Comparison of ENCODE assay signal across 1 cellular context in genomic region chr17:62478424-62478975, GRCh38.
TF ChIP-seq lines count a peak whose summit lies in the region.

Gene TLK2 (plus strand): TSS chr17:62478825. CDS start chr17:62481126, 2,301 bp downstream.

TF ChIP-seq in HepG2, 621 proteins besides CTCF, POLR2A, EP300 and RAD21 (continued from another document and continues in another):
- TF ChIP-seq PHF8 (CRISPR knock-in tag; IDR thresholded peaks at IDR 0.05) (peak; percentile 60; the same call in 1 of the 2 replicates), ZXDC (CRISPR knock-in tag; IDR thresholded peaks at IDR 0.05) (peak; percentile 85), ZBTB43 (CRISPR knock-in tag; conservative IDR thresholded peaks at IDR 0.05) (peak; percentile 40; the same call in 1 of the 2 replicates), ZFY (CRISPR knock-in tag; IDR thresholded peaks at IDR 0.05) (peak; percentile 79), ZNF687 (CRISPR knock-in tag; IDR thresholded peaks at IDR 0.05) (peak; percentile 40; the same call in 1 of the 2 replicates), ZNF639 (CRISPR knock-in tag; conservative IDR thresholded peaks at IDR 0.05) (peak; percentile 78), ZNF766 (CRISPR knock-in tag; IDR thresholded peaks at IDR 0.05; ENCODE audit: borderline replicate concordance) (0 out of 2 replicates have a peak, but pooled peaks have one; percentile 29), ZNF331 (CRISPR knock-in tag; IDR thresholded peaks at IDR 0.05) (0 out of 2 replicates have a peak, but pooled peaks have one; percentile 22), SALL1 (CRISPR knock-in tag; IDR thresholded peaks at IDR 0.05) (peak; percentile 49), ZSCAN9 (CRISPR knock-in tag; IDR thresholded peaks at IDR 0.05; ENCODE audit: borderline replicate concordance) (peak; percentile 24; the same call in 1 of the 2 replicates), ZNF142 (CRISPR knock-in tag; IDR thresholded peaks at IDR 0.05) (0 out of 2 replicates have a peak, but pooled peaks have one; percentile 43), ZNF652 (CRISPR knock-in tag; IDR thresholded peaks at IDR 0.05; ENCODE audit: borderline replicate concordance, low read depth) (peak; percentile 67), ZFX (CRISPR knock-in tag; IDR thresholded peaks at IDR 0.05; ENCODE audit: low read depth) (peak; percentile 71), NFYB (CRISPR knock-in tag; IDR thresholded peaks at IDR 0.05) (peak; percentile 30; the same call in 1 of the 2 replicates), HOXA5 (CRISPR knock-in tag; IDR thresholded peaks at IDR 0.05) (0 out of 2 replicates have a peak, but pooled peaks have one; percentile 48), DRAP1 (CRISPR knock-in tag; IDR thresholded peaks at IDR 0.05) (peak; percentile 27; the same call in 1 of the 2 replicates), ZSCAN20 (CRISPR knock-in tag; IDR thresholded peaks at IDR 0.05; ENCODE audit: borderline replicate concordance) (0 out of 2 replicates have a peak, but pooled peaks have one; percentile 36), BORCS8-MEF2B (CRISPR knock-in tag; IDR thresholded peaks at IDR 0.05) (peak; percentile 15; the same call in 1 of the 2 replicates), TFDP2 (CRISPR knock-in tag; IDR thresholded peaks at IDR 0.05) (peak; percentile 37; the same call in 1 of the 2 replicates), UBTF (CRISPR knock-in tag; IDR thresholded peaks at IDR 0.05) (peak; percentile 74; the same call in 1 of the 2 replicates), CHD2 (IDR thresholded peaks at IDR 0.05; ENCODE audit: low read depth, low read length) (peak; percentile 35; the same call in 1 of the 2 replicates), POLR2G (IDR thresholded peaks at IDR 0.05; ENCODE audit: low read depth, low read length) (peak; percentile 69), RFXAP (CRISPR knock-in tag; IDR thresholded peaks at IDR 0.05; ENCODE audit: borderline replicate concordance) (peak; percentile 37; the same call in 1 of the 2 replicates), ZBTB25 (CRISPR knock-in tag; IDR thresholded peaks at IDR 0.05) (peak; percentile 64; the same call in 1 of the 2 replicates), KLF16 (CRISPR knock-in tag; IDR thresholded peaks at IDR 0.05) (0 out of 4 replicates have a peak, but pooled peaks of 1 of the 2 experiments have one; percentile 25), SIN3A (IDR thresholded peaks at IDR 0.05; ENCODE audit: borderline replicate concordance, low read depth, low read length) (peak; percentile 44; the same call in 1 of the 2 replicates), ZNF891 (CRISPR knock-in tag; IDR thresholded peaks at IDR 0.05) (0 out of 2 replicates have a peak, but pooled peaks have one; percentile 7), MXI1 (IDR thresholded peaks at IDR 0.05; ENCODE audit: borderline replicate concordance, low read depth, low read length) (peak; percentile 45; the same call in 1 of the 3 replicates), KAT7 (CRISPR knock-in tag; IDR thresholded peaks at IDR 0.05; ENCODE audit: borderline replicate concordance) (peak; percentile 24; the same call in 1 of the 2 replicates)
